In genomic region chr2:173962036-173962435, GRCh38 we compare ENCODE assay signal across 2 cellular contexts.
TF ChIP-seq lines count a peak whose summit lies in the region.

No MANE protein-coding gene starts in this region.

TF ChIP-seq in SK-N-SH, 30 proteins besides CTCF, POLR2A, EP300 and RAD21 (continued from another document):
- TF ChIP-seq REST (IDR thresholded peaks at IDR 0.05; ENCODE audit: low read depth, low read length) (no peak), GABPA (IDR thresholded peaks at IDR 0.05; ENCODE audit: low read depth) (no peak), POLR2AphosphoS5 (IDR thresholded peaks at IDR 0.05; ENCODE audit: low read depth, low read length) (no peak), FOXM1 (IDR thresholded peaks at IDR 0.05; ENCODE audit: low read depth) (no peak), RXRA (IDR thresholded peaks at IDR 0.05; ENCODE audit: borderline replicate concordance, low read depth) (no peak), SIN3A (IDR thresholded peaks at IDR 0.05; ENCODE audit: borderline replicate concordance, low read depth, low read length) (no peak), SMC3 (IDR thresholded peaks at IDR 0.05; ENCODE audit: low read depth, low read length) (no peak), RCOR1 (IDR thresholded peaks at IDR 0.05; ENCODE audit: low read length) (no peak)

TF ChIP-seq in SK-N-SH treated with all-trans-retinoic acid at 6 μM for 48 hours, 23 proteins besides CTCF, POLR2A, EP300 and RAD21 (continued from another document):
- no peak for TF ChIP-seq TOX (CRISPR knock-in tag; IDR thresholded peaks at IDR 0.05; ENCODE audit: borderline replicate concordance)
